ENCODE assay signal across 1 cellular context in the genomic region with DNA sequence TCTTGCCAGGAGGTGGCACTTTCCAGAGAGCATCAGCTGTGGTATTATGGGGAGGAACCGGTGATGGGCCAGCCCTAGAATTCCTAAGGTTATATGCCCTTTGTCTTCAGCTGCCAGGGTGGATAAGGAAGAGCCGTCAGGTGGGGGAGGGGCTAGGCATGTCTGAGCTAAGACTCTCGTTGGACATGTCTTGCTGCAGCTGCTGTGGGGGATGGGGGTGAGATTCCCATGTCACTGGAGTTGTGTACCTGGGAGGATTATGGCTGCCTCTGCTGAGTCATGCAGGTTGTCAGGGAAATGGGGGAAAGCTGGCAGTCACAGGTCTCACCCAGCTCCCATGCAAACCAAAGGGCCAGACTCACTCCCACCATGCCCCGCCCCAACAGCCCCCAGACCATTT. TPM values are rescaled to one million over a fixed set of nuclear protein-coding genes. Genes with fewer than 3 reads are reported as not detected.
"Had no signal": no experiment of that assay in that cellular context is flagged by ENCODE, and none has a peak within 500 bp of the region (broad histone marks: within the 10 kb centered on the region; RNA-seq: fewer than 3 reads in every experiment).

No MANE protein-coding gene starts in this region.

RNA-seq across cellular contexts. Expression of a gene that starts 39.4 kb away (rescaled TPM):
- total RNA-seq: neural crest cell had no signal
